13 cellular contexts compared by ENCODE assay signal in the genomic region with DNA sequence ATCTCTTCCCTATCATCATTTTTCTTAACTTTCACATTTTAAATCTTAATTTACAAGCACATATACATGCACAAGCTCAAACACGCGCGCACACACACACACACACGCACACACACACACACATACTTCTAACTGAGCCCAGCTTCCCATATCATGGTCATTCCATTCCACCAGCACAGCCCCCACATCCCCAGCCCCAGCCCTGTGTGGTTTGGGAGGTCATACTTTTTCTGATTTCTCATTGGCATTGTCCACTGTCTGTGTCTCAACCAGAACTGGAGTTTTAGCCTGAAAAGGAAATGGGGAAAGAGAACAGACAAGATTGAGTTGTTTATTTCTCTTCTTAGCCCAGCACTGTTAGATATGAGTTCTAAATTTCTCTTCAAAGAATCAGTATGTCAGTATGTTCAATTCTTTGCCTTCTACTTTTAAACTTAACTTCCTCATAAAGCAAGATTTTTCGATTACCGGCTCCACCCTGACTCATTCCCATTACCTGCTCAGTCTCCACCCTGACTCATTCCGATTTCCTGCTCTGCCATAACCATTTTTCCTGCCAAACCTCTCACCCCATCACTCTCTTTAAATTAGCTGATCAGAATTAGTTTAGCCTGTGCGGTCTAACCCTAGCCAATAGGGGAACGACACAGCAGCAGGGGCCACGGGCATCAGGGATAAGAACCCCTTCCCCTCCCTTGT. TPM values are rescaled to one million over a fixed set of nuclear protein-coding genes. Genes with fewer than 3 reads are reported as not detected.
DNase-seq lines count a peak whose midpoint lies in the region; ATAC-seq and TF ChIP-seq lines count a peak whose summit lies in the region.
"Had no signal": no experiment of that assay in that cellular context is flagged by ENCODE, and none has a peak within 500 bp of the region (broad histone marks: within the 10 kb centered on the region; RNA-seq: fewer than 3 reads in every experiment).

No MANE protein-coding gene starts in this region.

- ATAC-seq in HG03196 (IDR thresholded peaks at IDR 0.05; ENCODE audit: unreplicated experiment) = no peak
- ATAC-seq in HG02970 (IDR thresholded peaks at IDR 0.05; ENCODE audit: low FRiP score, unreplicated experiment) = no peak

- DNase-seq in A172 (ENCODE audit: low spot score) (peak; percentile 38), HT-29 (ENCODE audit: low spot score) (peak; percentile 61), amniotic epithelial cell (ENCODE audit: low read depth) (peak; percentile 4), epithelial cell of esophagus (ENCODE audit: low read depth) (peak; percentile 24), occipital lobe (lab: John Stamatoyannopoulos, UW) (no peak), NCI-H2029 (lab: John Stamatoyannopoulos, UW) (no peak)
- DNase-seq: CD4-positive, alpha-beta memory T cell; DMS79; GOT3; H9 had no signal

- no peak overlapping the region for H3K4me3 ChIP-seq in epithelial cell of esophagus (ENCODE audit: low read length)

- TF ChIP-seq CTCF in epithelial cell of esophagus (IDR thresholded peaks at IDR 0.05; ENCODE audit: insufficient read depth, low read depth, low read length, missing control alignments) = no peak

RNA-seq across cellular contexts. Expression of gene IQCF1, which starts 6.4 kb away (rescaled TPM):
- not detected in 2 replicates for total RNA-seq in A172 (2014; rRNA removed; shearing (Covaris generic))
- 1.5 TPM in 1 of 2 replicates, not detected in the other for total RNA-seq in HT-29 (2014; rRNA removed; shearing (Covaris generic))
- total RNA-seq in occipital lobe = not detected
- total RNA-seq: B cell; CD4-positive, alpha-beta memory T cell; H9 had no signal

RNA-seq across cellular contexts. Expression of gene IQCF5, which starts 21.4 kb away (rescaled TPM):
- total RNA-seq in A172 (2014; rRNA removed; shearing (Covaris generic)) = not detected in 2 replicates
- not detected in 2 replicates for total RNA-seq in HT-29 (2014; rRNA removed; shearing (Covaris generic))
- not detected for total RNA-seq in occipital lobe
- total RNA-seq: B cell; CD4-positive, alpha-beta memory T cell; H9 had no signal

RNA-seq across cellular contexts. Expression of gene IQCF2, which starts 35.3 kb away (rescaled TPM):
- total RNA-seq in A172 (2014; rRNA removed; shearing (Covaris generic)) = not detected in 2 replicates
- total RNA-seq in HT-29 (2014; rRNA removed; shearing (Covaris generic)) = not detected in 2 replicates
- not detected for total RNA-seq in occipital lobe
- total RNA-seq: B cell; CD4-positive, alpha-beta memory T cell; H9 had no signal

RNA-seq across cellular contexts. Expression of gene RRP9, which starts 44.9 kb away (rescaled TPM):
- 48.7 and 51.4 TPM in 2 replicates for total RNA-seq in A172 (2014; rRNA removed; shearing (Covaris generic))
- total RNA-seq in HT-29 (2014; rRNA removed; shearing (Covaris generic)) = 84.5 and 91.7 TPM in 2 replicates
- total RNA-seq in occipital lobe = 16.8 TPM

RNA-seq across cellular contexts. Expression of gene PARP3, which starts 45.4 kb away (rescaled TPM):
- total RNA-seq in A172 (2014; rRNA removed; shearing (Covaris generic)) = 41.4 and 45.4 TPM in 2 replicates
- 5.8 and 6.0 TPM in 2 replicates for total RNA-seq in HT-29 (2014; rRNA removed; shearing (Covaris generic))
- total RNA-seq in occipital lobe = 1.7 TPM

Comparison
In these comparisons a context has a peak if more than half of its experiments do, and no peak if none do; other contexts are left out.
1. DNase-seq: peak in A172 (single experiment), HT-29 (single experiment), amniotic epithelial cell (single experiment) and epithelial cell of esophagus (single experiment); none in occipital lobe (single experiment) and NCI-H2029 (single experiment).